15 cellular contexts compared by ENCODE assay signal in genomic region chr4:176464748-176465147, GRCh38.
A peak's percentile ranks its signal among the peaks of the same experiment; 100 is the strongest.
DNase-seq lines count a peak whose midpoint lies in the region; ATAC-seq and TF ChIP-seq lines count a peak whose summit lies in the region.
"Had no signal": no experiment of that assay in that cellular context is flagged by ENCODE, and none has a peak within 500 bp of the region (broad histone marks: within the 10 kb centered on the region; RNA-seq: fewer than 3 reads in every experiment).

No MANE protein-coding gene starts in this region.

- H4K20me1 ChIP-seq in GM23338 (replicated peaks; ENCODE audit: insufficient read depth), result no peaks in the 10 kb centered on the region

- no peaks in the 10 kb centered on the region for H3K9me3 ChIP-seq in ascending aorta
- H3K9me3 ChIP-seq: BE2C had no signal

- ATAC-seq in GM18519 (IDR thresholded peaks at IDR 0.05; ENCODE audit: low FRiP score, unreplicated experiment), result peak; percentile 100
- peak; percentile 99 for ATAC-seq in GM21360 (IDR thresholded peaks at IDR 0.05; ENCODE audit: unreplicated experiment)
- ATAC-seq in HG02884 (IDR thresholded peaks at IDR 0.05; ENCODE audit: unreplicated experiment), result peak; percentile 100
- ATAC-seq in HG03457 (IDR thresholded peaks at IDR 0.05; ENCODE audit: unreplicated experiment), result peak; percentile 96
- ATAC-seq in stimulated activated naive B cell treated with anti-CD40 and anti-IgM and Interleukin-4, amounts not matched to agents 10 μg/mL and 1 μg/mL and 100 μg/mL, for 72 hours (replicated peaks), result no peak
- no peak for ATAC-seq in GM23338
- ATAC-seq: stimulated activated naive CD8-positive, alpha-beta T cell treated with anti-CD3 and anti-CD28 coated beads, Interleukin-15, amount 100 ng/mL, for 72 hours had no signal

- H3K36me3 Mint-ChIP-seq in stimulated activated naive B cell treated with anti-CD40 and anti-IgM and Interleukin-4, amounts not matched to agents 10 μg/mL and 1 μg/mL and 100 μg/mL, for 72 hours, result no peaks in the 10 kb centered on the region
- no peaks in the 10 kb centered on the region for H3K36me3 Mint-ChIP-seq in GM23338 (ENCODE audit: low read depth)

- no peak for DNase-seq in stimulated activated naive B cell treated with anti-CD40 and anti-IgM and Interleukin-4, amounts not matched to agents 10 μg/mL and 1 μg/mL and 100 μg/mL, for 72 hours
- DNase-seq in GM23338 (ENCODE audit: low spot score) (no peak), DMS79 treated with DMSO at 0.1 percent for 48 hours (lab: John Stamatoyannopoulos, UW) (no peak), ascending aorta (ENCODE audit: low spot score in 2 of 2) (no peak)
- DNase-seq: BE2C; NCI-H446; RPMI8226; stimulated activated CD4-positive, alpha-beta T cell treated with anti-CD3 and anti-CD28 coated beads, Interleukin-4, amount 100 ng/mL, for 1 hour; stimulated activated naive CD8-positive, alpha-beta T cell treated with anti-CD3 and anti-CD28 coated beads, Interleukin-15, amount 100 ng/mL, for 72 hours; T1000 had no signal

- intact Hi-C loops in ascending aorta (cut with DNase I), result no loop called here

- no peaks in the 10 kb centered on the region for H3K79me2 ChIP-seq in GM23338 (replicated peaks; ENCODE audit: insufficient read depth)

- H3K27ac ChIP-seq in GM23338 (ENCODE audit: low read depth) (no peak overlapping the region), ascending aorta (no peak overlapping the region)
- H3K27ac ChIP-seq: coronary artery had no signal

- no peaks in the 10 kb centered on the region for H3K9me2 ChIP-seq in GM23338 (ENCODE audit: insufficient read depth)

- H3K4me1 ChIP-seq in GM23338 (ENCODE audit: insufficient read depth), result no peaks in the 10 kb centered on the region
- no peaks in the 10 kb centered on the region for H3K4me1 ChIP-seq in ascending aorta
- H3K4me1 ChIP-seq: BE2C had no signal

- no peak overlapping the region for H3K4me3 Mint-ChIP-seq in stimulated activated naive B cell treated with anti-CD40 and anti-IgM and Interleukin-4, amounts not matched to agents 10 μg/mL and 1 μg/mL and 100 μg/mL, for 72 hours
- no peak overlapping the region for H3K4me3 Mint-ChIP-seq in GM23338
- H3K4me3 Mint-ChIP-seq: stimulated activated naive CD8-positive, alpha-beta T cell treated with anti-CD3 and anti-CD28 coated beads, Interleukin-15, amount 100 ng/mL, for 72 hours had no signal

- no peaks in the 10 kb centered on the region for H3F3A ChIP-seq in GM23338 (replicated peaks; ENCODE audit: low read depth)

- H3K9me3 Mint-ChIP-seq in stimulated activated naive B cell treated with anti-CD40 and anti-IgM and Interleukin-4, amounts not matched to agents 10 μg/mL and 1 μg/mL and 100 μg/mL, for 72 hours, result peaks cover 6 to 8% of the 10 kb centered on the region in 2 donors
- H3K9me3 Mint-ChIP-seq in GM23338, result no peaks in the 10 kb centered on the region

- H3K4me3 ChIP-seq in GM23338, result no peak overlapping the region
- H3K4me3 ChIP-seq in ascending aorta, result no peak overlapping the region
- H3K4me3 ChIP-seq: coronary artery had no signal

- no peak for TF ChIP-seq CTCF in GM23338 (conservative IDR thresholded peaks at IDR 0.05; ENCODE audit: low read depth in 2 of 2)
- TF ChIP-seq CTCF in ascending aorta (IDR thresholded peaks at IDR 0.05), result no peak

- no peaks in the 10 kb centered on the region for H3K27me3 Mint-ChIP-seq in stimulated activated naive B cell treated with anti-CD40 and anti-IgM and Interleukin-4, amounts not matched to agents 10 μg/mL and 1 μg/mL and 100 μg/mL, for 72 hours
- no peaks in the 10 kb centered on the region for H3K27me3 Mint-ChIP-seq in GM23338 (ENCODE audit: insufficient read depth, low read depth, poor library complexity)
- H3K27me3 Mint-ChIP-seq: stimulated activated naive CD8-positive, alpha-beta T cell treated with anti-CD3 and anti-CD28 coated beads, Interleukin-15, amount 100 ng/mL, for 72 hours had no signal

- no peak overlapping the region for H3K27ac Mint-ChIP-seq in stimulated activated naive B cell treated with anti-CD40 and anti-IgM and Interleukin-4, amounts not matched to agents 10 μg/mL and 1 μg/mL and 100 μg/mL, for 72 hours
- H3K27ac Mint-ChIP-seq in GM23338, result no peak overlapping the region
- H3K27ac Mint-ChIP-seq: stimulated activated naive CD8-positive, alpha-beta T cell treated with anti-CD3 and anti-CD28 coated beads, Interleukin-15, amount 100 ng/mL, for 72 hours had no signal

- H3K27me3 ChIP-seq in GM23338 (ENCODE audit: insufficient read depth) (no peaks in the 10 kb centered on the region), ascending aorta (no peaks in the 10 kb centered on the region)
- H3K27me3 ChIP-seq: BE2C had no signal

- no peak overlapping the region; the same call in 1 of the 2 replicates for H2AFZ ChIP-seq in GM23338

- no peak overlapping the region for H3K4me2 ChIP-seq in GM23338

- no peaks in the 10 kb centered on the region for H3K36me3 ChIP-seq in GM23338 (ENCODE audit: insufficient read depth)
- H3K36me3 ChIP-seq in ascending aorta, result no peaks in the 10 kb centered on the region
- H3K36me3 ChIP-seq: BE2C had no signal

- no peaks in the 10 kb centered on the region for H3K4me1 Mint-ChIP-seq in stimulated activated naive B cell treated with anti-CD40 and anti-IgM and Interleukin-4, amounts not matched to agents 10 μg/mL and 1 μg/mL and 100 μg/mL, for 72 hours
- no peaks in the 10 kb centered on the region for H3K4me1 Mint-ChIP-seq in GM23338
- H3K4me1 Mint-ChIP-seq: stimulated activated naive CD8-positive, alpha-beta T cell treated with anti-CD3 and anti-CD28 coated beads, Interleukin-15, amount 100 ng/mL, for 72 hours had no signal

TF ChIP-seq in GM23338, 12 proteins besides CTCF, POLR2A, EP300 and RAD21:
- TF ChIP-seq ZNF331 (CRISPR knock-in tag; IDR thresholded peaks at IDR 0.05; ENCODE audit: low read depth) (no peak), ZNF462 (CRISPR knock-in tag; IDR thresholded peaks at IDR 0.05) (no peak), POLR2AphosphoS5 (IDR thresholded peaks at IDR 0.05; ENCODE audit: low read depth) (no peak)

Comparison
In these comparisons a context has a peak if more than half of its experiments do, and no peak if none do; other contexts are left out.
1. ATAC-seq: peak in GM18519 (single experiment), GM21360 (single experiment), HG02884 (single experiment) and HG03457 (single experiment); none in stimulated activated naive B cell treated with anti-CD40 and anti-IgM and Interleukin-4, amounts not matched to agents 10 μg/mL and 1 μg/mL and 100 μg/mL, for 72 hours (0 of 2) and GM23338 (single experiment).